In genomic region chr4:60345397-60345796, GRCh38 we compare ENCODE assay signal across 27 cellular contexts.
"Had no signal": no experiment of that assay in that cellular context is flagged by ENCODE, and none has a peak within 500 bp of the region (broad histone marks: within the 10 kb centered on the region; RNA-seq: fewer than 3 reads in every experiment).

No MANE protein-coding gene starts in this region.

- H3K36me3 Mint-ChIP-seq: stimulated activated effector memory CD8-positive, alpha-beta T cell treated with anti-CD3 and anti-CD28 coated beads, Interleukin-12 subunit alpha, Interleukin-12 subunit beta, amount 100 ng/mL, for 72 hours; stimulated activated memory B cell treated with anti-CD40 and anti-IgM and Interleukin-4, amounts not matched to agents 10 μg/mL and 1 μg/mL and 100 μg/mL, for 72 hours; stimulated activated naive B cell treated with anti-CD40 and anti-IgM and Interleukin-4, amounts not matched to agents 10 μg/mL and 1 μg/mL and 100 μg/mL, for 72 hours; type B pancreatic cell had no signal

- H3K4me3 Mint-ChIP-seq: stimulated activated effector memory CD8-positive, alpha-beta T cell treated with anti-CD3 and anti-CD28 coated beads, Interleukin-12 subunit alpha, Interleukin-12 subunit beta, amount 100 ng/mL, for 72 hours; stimulated activated memory B cell treated with anti-CD40 and anti-IgM and Interleukin-4, amounts not matched to agents 10 μg/mL and 1 μg/mL and 100 μg/mL, for 72 hours; stimulated activated naive B cell treated with anti-CD40 and anti-IgM and Interleukin-4, amounts not matched to agents 10 μg/mL and 1 μg/mL and 100 μg/mL, for 72 hours; stimulated activated naive CD8-positive, alpha-beta T cell treated with anti-CD3 and anti-CD28 coated beads, Interleukin-15, amount 100 ng/mL, for 72 hours; stimulated activated naive CD8-positive, alpha-beta T cell treated with anti-CD3 and anti-CD28 coated beads, Interleukin-15, Interleukin-2, amounts not matched to agents 100 ng/mL and 50 ng/mL, for 24 hours; type B pancreatic cell had no signal

- H3K27ac ChIP-seq: stomach, suprapubic skin, testis, thoracic aorta, thyroid gland, tibial nerve, transverse colon, upper lobe of left lung, upper lobe of right lung, uterus, vagina had no signal

- H3K9me3 ChIP-seq: stomach, suprapubic skin, testis, thoracic aorta, thyroid gland, tibial nerve, transverse colon, upper lobe of left lung, upper lobe of right lung, uterus, vagina had no signal

- H3K27me3 ChIP-seq: stomach, suprapubic skin, testis, thyroid gland, tibial nerve, transverse colon, upper lobe of left lung, upper lobe of right lung, uterus, vagina had no signal

- H3K9me3 Mint-ChIP-seq: stimulated activated memory B cell treated with anti-CD40 and anti-IgM and Interleukin-4, amounts not matched to agents 10 μg/mL and 1 μg/mL and 100 μg/mL, for 72 hours; stimulated activated naive CD8-positive, alpha-beta T cell treated with anti-CD3 and anti-CD28 coated beads, Interleukin-15, amount 100 ng/mL, for 72 hours; type B pancreatic cell had no signal

- H3K27ac Mint-ChIP-seq: stimulated activated effector memory CD8-positive, alpha-beta T cell treated with anti-CD3 and anti-CD28 coated beads, Interleukin-12 subunit alpha, Interleukin-12 subunit beta, amount 100 ng/mL, for 72 hours; stimulated activated memory B cell treated with anti-CD40 and anti-IgM and Interleukin-4, amounts not matched to agents 10 μg/mL and 1 μg/mL and 100 μg/mL, for 72 hours; stimulated activated naive B cell treated with anti-CD40 and anti-IgM and Interleukin-4, amounts not matched to agents 10 μg/mL and 1 μg/mL and 100 μg/mL, for 72 hours; stimulated activated naive CD8-positive, alpha-beta T cell treated with anti-CD3 and anti-CD28 coated beads, Interleukin-15, amount 100 ng/mL, for 72 hours; stimulated activated naive CD8-positive, alpha-beta T cell treated with anti-CD3 and anti-CD28 coated beads, Interleukin-15, Interleukin-2, amounts not matched to agents 100 ng/mL and 50 ng/mL, for 24 hours; type B pancreatic cell had no signal

- H3K27me3 Mint-ChIP-seq: stimulated activated memory B cell treated with anti-CD40 and anti-IgM and Interleukin-4, amounts not matched to agents 10 μg/mL and 1 μg/mL and 100 μg/mL, for 72 hours; stimulated activated naive B cell treated with anti-CD40 and anti-IgM and Interleukin-4, amounts not matched to agents 10 μg/mL and 1 μg/mL and 100 μg/mL, for 72 hours; stimulated activated naive CD8-positive, alpha-beta T cell treated with anti-CD3 and anti-CD28 coated beads, Interleukin-15, amount 100 ng/mL, for 72 hours; stimulated activated naive CD8-positive, alpha-beta T cell treated with anti-CD3 and anti-CD28 coated beads, Interleukin-15, Interleukin-2, amounts not matched to agents 100 ng/mL and 50 ng/mL, for 24 hours; type B pancreatic cell had no signal

- H3K36me3 ChIP-seq: stomach, suprapubic skin, thoracic aorta, thyroid gland, tibial nerve, transverse colon, upper lobe of left lung, upper lobe of right lung, uterus, vagina had no signal

- DNase-seq: stimulated activated CD4-positive, alpha-beta T cell treated with anti-CD3 and anti-CD28 coated beads, Interleukin-2, amount 100 ng/mL, for 48 hours; stimulated activated CD4-positive, alpha-beta T cell treated with anti-CD3 and anti-CD28 coated beads, Interleukin-4, amount 100 ng/mL, for 1 hour; stimulated activated CD4-positive, alpha-beta T cell treated with anti-CD3 and anti-CD28 coated beads, Interleukin-4, amount 100 ng/mL, for 24 hours; stimulated activated CD4-positive, alpha-beta T cell treated with anti-CD3 and anti-CD28 coated beads, Interleukin-4, amount 100 ng/mL, for 4 hours; stimulated activated CD8-positive, alpha-beta memory T cell treated with anti-CD3 and anti-CD28 coated beads, Interleukin-4, amount 100 ng/mL, for 48 hours; stimulated activated naive B cell treated with anti-CD40 and anti-IgM and Interleukin-4, amounts not matched to agents 10 μg/mL and 1 μg/mL and 100 μg/mL, for 72 hours; stimulated activated naive CD4-positive, alpha-beta T cell; stimulated activated naive CD4-positive, alpha-beta T cell treated with Interleukin-2 at 50 U/mL for 16 hours; stimulated activated naive CD8-positive, alpha-beta T cell treated with anti-CD3 and anti-CD28 coated beads, Interleukin-15, amount 100 ng/mL, for 72 hours; stimulated activated naive CD8-positive, alpha-beta T cell treated with anti-CD3 and anti-CD28 coated beads, Interleukin-15, Interleukin-2, amounts not matched to agents 100 U/mL and 50 U/mL, for 24 hours; stomach; substantia nigra; testis; thyroid gland; transverse colon; trophoblast cell; upper lobe of left lung; upper lobe of right lung; uterus had no signal

- H3K4me1 Mint-ChIP-seq: stimulated activated effector memory CD8-positive, alpha-beta T cell treated with anti-CD3 and anti-CD28 coated beads, Interleukin-12 subunit alpha, Interleukin-12 subunit beta, amount 100 ng/mL, for 72 hours; stimulated activated memory B cell treated with anti-CD40 and anti-IgM and Interleukin-4, amounts not matched to agents 10 μg/mL and 1 μg/mL and 100 μg/mL, for 72 hours; stimulated activated naive B cell treated with anti-CD40 and anti-IgM and Interleukin-4, amounts not matched to agents 10 μg/mL and 1 μg/mL and 100 μg/mL, for 72 hours; stimulated activated naive CD8-positive, alpha-beta T cell treated with anti-CD3 and anti-CD28 coated beads, Interleukin-15, amount 100 ng/mL, for 72 hours had no signal

- ATAC-seq: stimulated activated effector memory CD8-positive, alpha-beta T cell treated with anti-CD3 and anti-CD28 coated beads, Interleukin-12 subunit alpha, Interleukin-12 subunit beta, amount 100 ng/mL, for 72 hours; stimulated activated memory B cell treated with anti-CD40 and anti-IgM and Interleukin-4, amounts not matched to agents 10 μg/mL and 1 μg/mL and 100 μg/mL, for 72 hours; stimulated activated naive B cell treated with anti-CD40 and anti-IgM and Interleukin-4, amounts not matched to agents 10 μg/mL and 1 μg/mL and 100 μg/mL, for 72 hours; stimulated activated naive CD8-positive, alpha-beta T cell treated with anti-CD3 and anti-CD28 coated beads, Interleukin-15, amount 100 ng/mL, for 72 hours; stimulated activated naive CD8-positive, alpha-beta T cell treated with anti-CD3 and anti-CD28 coated beads, Interleukin-15, Interleukin-2, amounts not matched to agents 100 U/mL and 50 U/mL, for 24 hours; upper lobe of right lung had no signal

- H3K4me1 ChIP-seq: stomach, suprapubic skin, testis, thyroid gland, tibial nerve, transverse colon, upper lobe of left lung, upper lobe of right lung, uterus, vagina had no signal

- H3K4me3 ChIP-seq: stomach, suprapubic skin, testis, thoracic aorta, thyroid gland, tibial nerve, transverse colon, upper lobe of left lung, upper lobe of right lung, uterus, vagina had no signal
